1 cellular context compared by ENCODE assay signal in genomic region chr5:137594717-137595116, GRCh38.
TF ChIP-seq lines count a peak whose summit lies in the region.

No MANE protein-coding gene starts in this region.

TF ChIP-seq in A549, 52 proteins besides CTCF, POLR2A, EP300 and RAD21 (continued from another document):
- TF ChIP-seq REST (IDR thresholded peaks at IDR 0.05), result peak; percentile 84
TF ChIP-seq in A549: peak in this region for 1.
